Comparison of ENCODE assay signal across 2 cellular contexts in the genomic region with DNA sequence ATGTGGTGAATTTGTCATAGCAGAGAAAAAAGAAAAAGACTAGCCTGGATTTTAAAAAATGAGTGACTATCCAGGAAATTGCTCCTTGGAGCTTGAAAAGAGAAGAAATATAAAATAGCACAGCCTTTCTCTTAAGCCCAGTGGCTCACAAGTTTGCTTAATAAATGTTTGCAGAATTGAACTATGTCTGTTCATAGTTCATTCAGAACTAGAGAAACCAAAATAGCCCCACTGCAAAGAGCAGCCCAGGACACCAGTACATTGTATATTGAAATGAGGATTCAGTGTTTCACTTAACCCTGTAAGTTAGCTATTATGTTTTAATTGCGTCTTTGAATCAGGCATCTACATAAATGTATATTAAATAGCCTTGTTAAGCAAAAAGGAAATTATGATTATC.
A peak's percentile ranks its signal among the peaks of the same experiment; 100 is the strongest.
TF ChIP-seq lines count a peak whose summit lies in the region.

No MANE protein-coding gene starts in this region.

TF ChIP-seq in GM12878, 131 proteins besides CTCF, POLR2A, EP300 and RAD21 (continued from another document):
- TF ChIP-seq, protein P1, sequence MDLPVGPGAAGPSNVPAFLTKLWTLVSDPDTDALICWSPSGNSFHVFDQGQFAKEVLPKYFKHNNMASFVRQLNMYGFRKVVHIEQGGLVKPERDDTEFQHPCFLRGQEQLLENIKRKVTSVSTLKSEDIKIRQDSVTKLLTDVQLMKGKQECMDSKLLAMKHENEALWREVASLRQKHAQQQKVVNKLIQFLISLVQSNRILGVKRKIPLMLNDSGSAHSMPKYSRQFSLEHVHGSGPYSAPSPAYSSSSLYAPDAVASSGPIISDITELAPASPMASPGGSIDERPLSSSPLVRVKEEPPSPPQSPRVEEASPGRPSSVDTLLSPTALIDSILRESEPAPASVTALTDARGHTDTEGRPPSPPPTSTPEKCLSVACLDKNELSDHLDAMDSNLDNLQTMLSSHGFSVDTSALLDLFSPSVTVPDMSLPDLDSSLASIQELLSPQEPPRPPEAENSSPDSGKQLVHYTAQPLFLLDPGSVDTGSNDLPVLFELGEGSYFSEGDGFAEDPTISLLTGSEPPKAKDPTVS (IDR thresholded peaks at IDR 0.05; ENCODE audit: low read depth, low read length) = no peak
- no peak for TF ChIP-seq IKZF1 (conservative IDR thresholded peaks at IDR 0.05)
- no peak for TF ChIP-seq USF1 (IDR thresholded peaks at IDR 0.05; ENCODE audit: borderline replicate concordance, extremely low read length, insufficient read depth, low read depth, low read length)
- TF ChIP-seq BRCA1 (IDR thresholded peaks at IDR 0.05; ENCODE audit: low read depth, low read length) = no peak
- TF ChIP-seq SIN3A (IDR thresholded peaks at IDR 0.05; ENCODE audit: low read depth, low read length) = no peak
- TF ChIP-seq HDAC2 (IDR thresholded peaks at IDR 0.05) = no peak
- TF ChIP-seq, protein P2, sequence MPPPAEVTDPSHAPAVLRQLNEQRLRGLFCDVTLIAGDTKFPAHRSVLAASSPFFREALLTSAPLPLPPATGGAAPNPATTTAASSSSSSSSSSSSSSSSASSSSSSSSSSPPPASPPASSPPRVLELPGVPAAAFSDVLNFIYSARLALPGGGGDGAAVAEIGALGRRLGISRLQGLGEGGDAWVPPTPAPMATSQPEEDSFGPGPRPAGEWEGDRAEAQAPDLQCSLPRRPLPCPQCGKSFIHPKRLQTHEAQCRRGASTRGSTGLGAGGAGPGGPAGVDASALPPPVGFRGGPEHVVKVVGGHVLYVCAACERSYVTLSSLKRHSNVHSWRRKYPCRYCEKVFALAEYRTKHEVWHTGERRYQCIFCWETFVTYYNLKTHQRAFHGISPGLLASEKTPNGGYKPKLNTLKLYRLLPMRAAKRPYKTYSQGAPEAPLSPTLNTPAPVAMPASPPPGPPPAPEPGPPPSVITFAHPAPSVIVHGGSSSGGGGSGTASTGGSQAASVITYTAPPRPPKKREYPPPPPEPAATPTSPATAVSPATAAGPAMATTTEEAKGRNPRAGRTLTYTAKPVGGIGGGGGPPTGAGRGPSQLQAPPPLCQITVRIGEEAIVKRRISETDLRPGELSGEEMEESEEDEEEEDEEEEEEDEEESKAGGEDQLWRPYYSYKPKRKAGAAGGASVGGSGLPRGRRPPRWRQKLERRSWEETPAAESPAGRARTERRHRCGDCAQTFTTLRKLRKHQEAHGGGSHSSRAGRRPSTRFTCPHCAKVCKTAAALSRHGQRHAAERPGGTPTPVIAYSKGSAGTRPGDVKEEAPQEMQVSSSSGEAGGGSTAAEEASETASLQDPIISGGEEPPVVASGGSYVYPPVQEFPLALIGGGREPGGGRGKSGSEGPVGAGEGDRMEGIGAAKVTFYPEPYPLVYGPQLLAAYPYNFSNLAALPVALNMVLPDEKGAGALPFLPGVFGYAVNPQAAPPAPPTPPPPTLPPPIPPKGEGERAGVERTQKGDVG (CRISPR knock-in tag; IDR thresholded peaks at IDR 0.05) = no peak
- TF ChIP-seq, protein P3, sequence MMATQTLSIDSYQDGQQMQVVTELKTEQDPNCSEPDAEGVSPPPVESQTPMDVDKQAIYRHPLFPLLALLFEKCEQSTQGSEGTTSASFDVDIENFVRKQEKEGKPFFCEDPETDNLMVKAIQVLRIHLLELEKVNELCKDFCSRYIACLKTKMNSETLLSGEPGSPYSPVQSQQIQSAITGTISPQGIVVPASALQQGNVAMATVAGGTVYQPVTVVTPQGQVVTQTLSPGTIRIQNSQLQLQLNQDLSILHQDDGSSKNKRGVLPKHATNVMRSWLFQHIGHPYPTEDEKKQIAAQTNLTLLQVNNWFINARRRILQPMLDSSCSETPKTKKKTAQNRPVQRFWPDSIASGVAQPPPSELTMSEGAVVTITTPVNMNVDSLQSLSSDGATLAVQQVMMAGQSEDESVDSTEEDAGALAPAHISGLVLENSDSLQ (IDR thresholded peaks at IDR 0.05) = no peak
- TF ChIP-seq ESRRA (IDR thresholded peaks at IDR 0.05; ENCODE audit: low read length) = no peak

TF ChIP-seq in liver, 16 proteins besides CTCF, POLR2A, EP300 and RAD21 (continued from another document):
- TF ChIP-seq, protein P4, sequence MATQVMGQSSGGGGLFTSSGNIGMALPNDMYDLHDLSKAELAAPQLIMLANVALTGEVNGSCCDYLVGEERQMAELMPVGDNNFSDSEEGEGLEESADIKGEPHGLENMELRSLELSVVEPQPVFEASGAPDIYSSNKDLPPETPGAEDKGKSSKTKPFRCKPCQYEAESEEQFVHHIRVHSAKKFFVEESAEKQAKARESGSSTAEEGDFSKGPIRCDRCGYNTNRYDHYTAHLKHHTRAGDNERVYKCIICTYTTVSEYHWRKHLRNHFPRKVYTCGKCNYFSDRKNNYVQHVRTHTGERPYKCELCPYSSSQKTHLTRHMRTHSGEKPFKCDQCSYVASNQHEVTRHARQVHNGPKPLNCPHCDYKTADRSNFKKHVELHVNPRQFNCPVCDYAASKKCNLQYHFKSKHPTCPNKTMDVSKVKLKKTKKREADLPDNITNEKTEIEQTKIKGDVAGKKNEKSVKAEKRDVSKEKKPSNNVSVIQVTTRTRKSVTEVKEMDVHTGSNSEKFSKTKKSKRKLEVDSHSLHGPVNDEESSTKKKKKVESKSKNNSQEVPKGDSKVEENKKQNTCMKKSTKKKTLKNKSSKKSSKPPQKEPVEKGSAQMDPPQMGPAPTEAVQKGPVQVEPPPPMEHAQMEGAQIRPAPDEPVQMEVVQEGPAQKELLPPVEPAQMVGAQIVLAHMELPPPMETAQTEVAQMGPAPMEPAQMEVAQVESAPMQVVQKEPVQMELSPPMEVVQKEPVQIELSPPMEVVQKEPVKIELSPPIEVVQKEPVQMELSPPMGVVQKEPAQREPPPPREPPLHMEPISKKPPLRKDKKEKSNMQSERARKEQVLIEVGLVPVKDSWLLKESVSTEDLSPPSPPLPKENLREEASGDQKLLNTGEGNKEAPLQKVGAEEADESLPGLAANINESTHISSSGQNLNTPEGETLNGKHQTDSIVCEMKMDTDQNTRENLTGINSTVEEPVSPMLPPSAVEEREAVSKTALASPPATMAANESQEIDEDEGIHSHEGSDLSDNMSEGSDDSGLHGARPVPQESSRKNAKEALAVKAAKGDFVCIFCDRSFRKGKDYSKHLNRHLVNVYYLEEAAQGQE (IDR thresholded peaks at IDR 0.05) = no peak
- TF ChIP-seq FOXA2 (IDR thresholded peaks at IDR 0.05) (no peak), RXRA (IDR thresholded peaks at IDR 0.05) (peak; percentile 72 to 92), HNF4G (IDR thresholded peaks at IDR 0.05) (peak; percentile 25), YY1 (IDR thresholded peaks at IDR 0.05) (no peak), SP1 (IDR thresholded peaks at IDR 0.05) (peak; percentile 75), EGR1 (IDR thresholded peaks at IDR 0.05; ENCODE audit: low read depth in 2 of 2) (no peak), TAF1 (conservative IDR thresholded peaks at IDR 0.05) (no peak), NR2F2 (IDR thresholded peaks at IDR 0.05) (no peak), JUND (IDR thresholded peaks at IDR 0.05) (no peak), GABPA (IDR thresholded peaks at IDR 0.05 in 1 of 2, conservative IDR thresholded peaks at IDR 0.05 in 1 of 2) (no peak), FOXA1 (IDR thresholded peaks at IDR 0.05) (no peak)
- TF ChIP-seq, protein P5, sequence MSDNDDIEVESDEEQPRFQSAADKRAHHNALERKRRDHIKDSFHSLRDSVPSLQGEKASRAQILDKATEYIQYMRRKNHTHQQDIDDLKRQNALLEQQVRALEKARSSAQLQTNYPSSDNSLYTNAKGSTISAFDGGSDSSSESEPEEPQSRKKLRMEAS (IDR thresholded peaks at IDR 0.05) = no peak
- TF ChIP-seq, protein P6, sequence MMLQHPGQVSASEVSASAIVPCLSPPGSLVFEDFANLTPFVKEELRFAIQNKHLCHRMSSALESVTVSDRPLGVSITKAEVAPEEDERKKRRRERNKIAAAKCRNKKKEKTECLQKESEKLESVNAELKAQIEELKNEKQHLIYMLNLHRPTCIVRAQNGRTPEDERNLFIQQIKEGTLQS (IDR thresholded peaks at IDR 0.05) = no peak
- TF ChIP-seq, protein P7, sequence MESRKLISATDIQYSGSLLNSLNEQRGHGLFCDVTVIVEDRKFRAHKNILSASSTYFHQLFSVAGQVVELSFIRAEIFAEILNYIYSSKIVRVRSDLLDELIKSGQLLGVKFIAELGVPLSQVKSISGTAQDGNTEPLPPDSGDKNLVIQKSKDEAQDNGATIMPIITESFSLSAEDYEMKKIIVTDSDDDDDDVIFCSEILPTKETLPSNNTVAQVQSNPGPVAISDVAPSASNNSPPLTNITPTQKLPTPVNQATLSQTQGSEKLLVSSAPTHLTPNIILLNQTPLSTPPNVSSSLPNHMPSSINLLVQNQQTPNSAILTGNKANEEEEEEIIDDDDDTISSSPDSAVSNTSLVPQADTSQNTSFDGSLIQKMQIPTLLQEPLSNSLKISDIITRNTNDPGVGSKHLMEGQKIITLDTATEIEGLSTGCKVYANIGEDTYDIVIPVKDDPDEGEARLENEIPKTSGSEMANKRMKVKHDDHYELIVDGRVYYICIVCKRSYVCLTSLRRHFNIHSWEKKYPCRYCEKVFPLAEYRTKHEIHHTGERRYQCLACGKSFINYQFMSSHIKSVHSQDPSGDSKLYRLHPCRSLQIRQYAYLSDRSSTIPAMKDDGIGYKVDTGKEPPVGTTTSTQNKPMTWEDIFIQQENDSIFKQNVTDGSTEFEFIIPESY (IDR thresholded peaks at IDR 0.05) = no peak
